1 cellular context compared by ENCODE assay signal in genomic region chr1:173661271-173661670, GRCh38.
TF ChIP-seq lines count a peak whose summit lies in the region.

No MANE protein-coding gene starts in this region.

TF ChIP-seq in K562, 482 proteins besides CTCF, POLR2A, EP300 and RAD21:
- TF ChIP-seq POLR2AphosphoS2 (IDR thresholded peaks at IDR 0.05; ENCODE audit: low read length) (no peak), CEBPB (tag; IDR thresholded peaks at IDR 0.05) (peak; percentile 15; the same call in 1 of the 2 replicates), ZBTB17 (CRISPR knock-in tag; IDR thresholded peaks at IDR 0.05) (no peak), KDM4B (IDR thresholded peaks at IDR 0.05; ENCODE audit: borderline replicate concordance in 2 of 2, low read depth in 1 of 2) (no peak), ZNF124 (CRISPR knock-in tag; IDR thresholded peaks at IDR 0.05) (no peak), ZBTB1 (CRISPR knock-in tag; IDR thresholded peaks at IDR 0.05; ENCODE audit: borderline replicate concordance, low read depth) (no peak), BACH1 (tag; IDR thresholded peaks at IDR 0.05) (no peak), ATF3 (IDR thresholded peaks at IDR 0.05) (peak; percentile 74), ATF3 (CRISPR knock-in tag; conservative IDR thresholded peaks at IDR 0.05) (no peak), THRA (IDR thresholded peaks at IDR 0.05) (0 out of 2 replicates have a peak, but pooled peaks have one; percentile 12), ZNF316 (IDR thresholded peaks at IDR 0.05) (peak; percentile 41; the same call in 1 of the 2 replicates), ZNF75A (CRISPR knock-in tag; IDR thresholded peaks at IDR 0.05) (0 out of 2 replicates have a peak, but pooled peaks have one; percentile 72), NFIX (CRISPR knock-in tag; IDR thresholded peaks at IDR 0.05; ENCODE audit: low read depth) (no peak), E2F1 (CRISPR knock-in tag; IDR thresholded peaks at IDR 0.05) (no peak), MXD1 (CRISPR knock-in tag; IDR thresholded peaks at IDR 0.05; ENCODE audit: borderline replicate concordance, poor library complexity, severe bottlenecking) (no peak), CEBPG (CRISPR knock-in tag; IDR thresholded peaks at IDR 0.05) (peak; percentile 41; the same call in 1 of the 2 replicates), CEBPG (tag; conservative IDR thresholded peaks at IDR 0.05 in 1 of 2, IDR thresholded peaks at IDR 0.05 in 1 of 2) (peak; percentile 77 to 87), ATF4 (CRISPR knock-in tag; IDR thresholded peaks at IDR 0.05) (peak; percentile 69)
